Comparison of ENCODE assay signal across 8 cellular contexts in the genomic region with DNA sequence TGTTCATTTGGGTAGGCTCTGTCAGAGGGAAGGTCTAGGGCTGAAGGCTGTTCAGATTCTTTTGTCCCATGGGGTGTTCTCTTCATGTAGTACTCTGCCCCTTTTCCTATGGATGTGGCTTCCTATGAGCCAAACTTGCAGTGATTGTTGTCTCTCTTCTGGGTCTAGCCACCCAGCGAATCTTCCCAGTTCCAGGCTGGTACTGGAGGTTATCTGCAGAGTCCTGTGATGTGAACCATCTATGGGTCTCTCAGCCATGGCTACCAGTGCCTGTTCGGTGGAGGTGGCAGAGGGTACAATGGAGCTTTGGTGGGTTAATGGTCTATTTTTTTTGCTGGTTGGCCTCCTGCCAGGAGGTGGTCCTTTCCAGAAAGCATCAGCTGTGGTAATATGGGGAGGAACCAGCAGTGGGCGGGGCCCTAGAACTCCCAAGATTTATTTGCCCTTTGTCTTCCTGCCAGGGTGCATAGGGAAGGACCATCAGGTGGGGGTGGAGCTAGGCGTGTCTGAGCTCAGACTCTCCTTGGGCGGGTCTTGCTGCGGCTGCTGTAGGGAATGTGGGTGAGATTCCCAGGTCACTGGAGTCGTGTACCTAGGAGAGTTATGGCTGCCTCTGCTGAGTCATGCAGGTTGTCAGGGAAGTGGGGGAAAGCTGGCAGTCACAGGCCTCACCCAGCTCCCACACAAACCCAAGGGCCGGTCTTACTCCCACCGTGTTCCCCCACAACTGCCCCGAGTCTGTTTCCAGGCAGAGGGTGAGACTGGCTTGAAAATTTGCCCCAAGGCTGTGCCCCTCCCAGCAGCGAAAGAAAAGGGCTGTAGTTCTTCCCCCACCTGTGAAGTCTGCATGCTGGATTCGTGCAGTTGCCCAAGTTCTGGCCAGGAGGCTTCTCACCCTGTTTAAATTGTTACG. TPM values are rescaled to one million over a fixed set of nuclear protein-coding genes. Genes with fewer than 3 reads are reported as not detected.
A peak's percentile ranks its signal among the peaks of the same experiment; 100 is the strongest.
DNase-seq lines count a peak whose midpoint lies in the region; ATAC-seq and FAIRE-seq lines count a peak whose summit lies in the region.

No MANE protein-coding gene starts in this region.

- no peak for ATAC-seq in effector memory CD8-positive, alpha-beta T cell (replicated peaks)
- ATAC-seq in sciatic nerve: peak; percentile 34
- no peak for ATAC-seq in GM21360 (IDR thresholded peaks at IDR 0.05; ENCODE audit: unreplicated experiment)

- DNase-seq in NCI-H1417 (lab: John Stamatoyannopoulos, UW) (peak in 2 of 3 experiments; percentile 39 to 82), NCI-H1417 treated with DMSO at 0.1 percent for 48 hours (lab: John Stamatoyannopoulos, UW) (no peak), NCI-H446 treated with DMSO at 0.1 percent for 48 hours (lab: John Stamatoyannopoulos, UW) (peak; percentile 73), sciatic nerve (ENCODE audit: low spot score) (no peak), HTR-8/SVneo (ENCODE audit: insufficient read length, low spot score) (no peak), GM19239 (ENCODE audit: insufficient read length, low spot score) (no peak)
- no peak for DNase-seq in effector memory CD8-positive, alpha-beta T cell

- H3K36me3 Mint-ChIP-seq in effector memory CD8-positive, alpha-beta T cell (ENCODE audit: insufficient read depth): peaks cover 29% of the 10 kb centered on the region

- no peaks in the 10 kb centered on the region for H3K9me3 Mint-ChIP-seq in effector memory CD8-positive, alpha-beta T cell

- intact Hi-C loops in sciatic nerve (cut with DNase I): no loop called here

- H3K4me3 Mint-ChIP-seq in effector memory CD8-positive, alpha-beta T cell: peak overlapping the region in 1 of 2 donors; percentile 17

- peaks cover 41 to 50% of the 10 kb centered on the region in 2 donors for H3K4me1 Mint-ChIP-seq in effector memory CD8-positive, alpha-beta T cell (ENCODE audit: low read depth in 2 of 2)

- FAIRE-seq in HTR-8/SVneo (lab: Jason Lieb, UNC) (no peak), GM19239 (lab: Jason Lieb, UNC) (no peak)

- no peaks in the 10 kb centered on the region for H3K27me3 Mint-ChIP-seq in effector memory CD8-positive, alpha-beta T cell

- H3K27ac Mint-ChIP-seq in effector memory CD8-positive, alpha-beta T cell: peak overlapping the region; percentile 82 to 89

RNA-seq across cellular contexts. Expression of a gene that starts 17.5 kb away (rescaled TPM):
- total RNA-seq in sciatic nerve: 10.3 TPM

RNA-seq across cellular contexts. Expression of a gene that starts 17.8 kb away (rescaled TPM):
- 22.9 TPM for total RNA-seq in sciatic nerve

RNA-seq across cellular contexts. Expression of a gene that starts 20.9 kb away (rescaled TPM):
- 80.8 TPM for total RNA-seq in sciatic nerve

Comparison
In these comparisons a context has a peak if more than half of its experiments do, and no peak if none do; other contexts are left out.
1. DNase-seq: peak in NCI-H1417 (2 of 3) and NCI-H446 treated with DMSO at 0.1 percent for 48 hours (single experiment); none in NCI-H1417 treated with DMSO at 0.1 percent for 48 hours (single experiment), effector memory CD8-positive, alpha-beta T cell (0 of 3), sciatic nerve (single experiment), HTR-8/SVneo (single experiment) and GM19239 (single experiment).